ENCODE assay signal across 9 cellular contexts in the genomic region with DNA sequence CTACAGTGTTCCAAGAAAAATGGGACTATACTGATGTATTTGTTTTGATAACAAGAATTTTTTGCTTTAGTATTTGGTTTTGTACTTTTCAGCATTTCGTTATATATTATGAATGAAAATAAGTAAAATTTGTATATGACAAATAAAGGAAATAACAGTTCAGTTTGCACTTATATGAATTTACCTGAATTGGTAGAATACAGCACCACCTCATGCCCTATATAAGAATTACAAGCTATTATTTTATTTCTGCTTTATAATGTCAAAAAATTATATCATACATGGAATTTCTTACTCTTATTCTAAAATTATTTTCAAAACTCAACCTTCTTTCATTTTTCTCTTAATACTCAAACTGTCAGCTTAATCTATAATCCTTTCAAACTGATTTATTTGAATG. TPM values are rescaled to one million over a fixed set of nuclear protein-coding genes. Genes with fewer than 3 reads are reported as not detected.
DNase-seq lines count a peak whose midpoint lies in the region; ATAC-seq and TF ChIP-seq lines count a peak whose summit lies in the region.
"Had no signal": no experiment of that assay in that cellular context is flagged by ENCODE, and none has a peak within 500 bp of the region (broad histone marks: within the 10 kb centered on the region; RNA-seq: fewer than 3 reads in every experiment).

No MANE protein-coding gene starts in this region.

- no peaks in the 10 kb centered on the region for H3K36me3 Mint-ChIP-seq in natural killer cell
- H3K36me3 Mint-ChIP-seq in natural killer cell treated with Interleukin-12 subunit alpha and Interleukin-12 subunit beta and Interleukin-15 and Interleukin-18, amount 100 ng/mL, for 72 hours, result no peaks in the 10 kb centered on the region

- TF ChIP-seq CTCF in natural killer cell (IDR thresholded peaks at IDR 0.05), result peak; percentile 69
- TF ChIP-seq CTCF in fibroblast of the aortic adventitia (IDR thresholded peaks at IDR 0.05; ENCODE audit: insufficient read depth, low read length), result peak; percentile 42

- H3K27me3 Mint-ChIP-seq in natural killer cell (ENCODE audit: low read depth in 2 of 2), result no peaks in the 10 kb centered on the region
- H3K27me3 Mint-ChIP-seq in natural killer cell treated with Interleukin-12 subunit alpha and Interleukin-12 subunit beta and Interleukin-15 and Interleukin-18, amount 100 ng/mL, for 72 hours, result no peaks in the 10 kb centered on the region

- DNase-seq in natural killer cell (no peak), RKO (ENCODE audit: low spot score) (peak; percentile 41), fibroblast of the aortic adventitia (ENCODE audit: low read depth) (peak; percentile 41), A172 (ENCODE audit: low spot score) (no peak), DMS153 (lab: John Stamatoyannopoulos, UW) (no peak), NCI-H2196 treated with DMSO at 0.1 percent for 48 hours (lab: John Stamatoyannopoulos, UW; ENCODE audit: unreplicated experiment) (no peak)
- DNase-seq in natural killer cell treated with Interleukin-12 subunit alpha and Interleukin-12 subunit beta and Interleukin-15 and Interleukin-18, amount 100 ng/mL, for 72 hours (ENCODE audit: low spot score), result no peak
- DNase-seq: NCI-H1930 had no signal

- no peaks in the 10 kb centered on the region for H3K9me3 Mint-ChIP-seq in natural killer cell
- H3K9me3 Mint-ChIP-seq in natural killer cell treated with Interleukin-12 subunit alpha and Interleukin-12 subunit beta and Interleukin-15 and Interleukin-18, amount 100 ng/mL, for 72 hours, result no peaks in the 10 kb centered on the region

- intact Hi-C loops in natural killer cell (cut with micrococcal nuclease), result loop anchor here (5.0 kb wide), 1 partner anchor 696 kb away; no protein-coding TSS in a partner anchor

- no peak for ATAC-seq in natural killer cell
- ATAC-seq in natural killer cell treated with Interleukin-12 subunit alpha and Interleukin-12 subunit beta and Interleukin-15 and Interleukin-18, amount 100 ng/mL, for 72 hours, result no peak
- ATAC-seq in GM19452 (IDR thresholded peaks at IDR 0.05; ENCODE audit: unreplicated experiment), result no peak

- no peak overlapping the region for H3K4me3 ChIP-seq in fibroblast of the aortic adventitia (ENCODE audit: low read depth, low read length)

- H3K4me3 Mint-ChIP-seq in natural killer cell, result no peak overlapping the region
- no peak overlapping the region for H3K4me3 Mint-ChIP-seq in natural killer cell treated with Interleukin-12 subunit alpha and Interleukin-12 subunit beta and Interleukin-15 and Interleukin-18, amount 100 ng/mL, for 72 hours

- no peaks in the 10 kb centered on the region for H3K4me1 Mint-ChIP-seq in natural killer cell
- H3K4me1 Mint-ChIP-seq in natural killer cell treated with Interleukin-12 subunit alpha and Interleukin-12 subunit beta and Interleukin-15 and Interleukin-18, amount 100 ng/mL, for 72 hours (ENCODE audit: low read depth in 2 of 2), result no peaks in the 10 kb centered on the region

- H3K27ac Mint-ChIP-seq in natural killer cell, result no peak overlapping the region
- no peak overlapping the region for H3K27ac Mint-ChIP-seq in natural killer cell treated with Interleukin-12 subunit alpha and Interleukin-12 subunit beta and Interleukin-15 and Interleukin-18, amount 100 ng/mL, for 72 hours

RNA-seq across cellular contexts. Expression of gene EFCAB7, which starts 14.6 kb away (rescaled TPM):
- total RNA-seq in natural killer cell (1 to 10 TPM; 5.4 to 7.5 (median 6.0) TPM), fibroblast of the aortic adventitia (ENCODE audit: low replicate concordance) (12.1 and 15.7 TPM in 2 replicates)
- total RNA-seq in natural killer cell treated with Interleukin-12 subunit alpha and Interleukin-12 subunit beta and Interleukin-15 and Interleukin-18, amount 100 ng/mL, for 72 hours, result 1 to 10 TPM; 3.7 to 7.1 TPM
- total RNA-seq in A172 (2014; rRNA removed; shearing (Covaris generic)), result 10.0 and 10.1 TPM in 2 replicates

RNA-seq across cellular contexts. Expression of gene ITGB3BP, which starts 14.9 kb away (rescaled TPM):
- total RNA-seq in natural killer cell (10 to 100 TPM; 20.7 to 29.8 (median 21.3) TPM), fibroblast of the aortic adventitia (ENCODE audit: low replicate concordance) (16.0 and 48.0 TPM in 2 replicates)
- total RNA-seq in natural killer cell treated with Interleukin-12 subunit alpha and Interleukin-12 subunit beta and Interleukin-15 and Interleukin-18, amount 100 ng/mL, for 72 hours, result 10 to 100 TPM; 35.0 to 48.3 TPM
- total RNA-seq in A172 (2014; rRNA removed; shearing (Covaris generic)), result 43.9 and 55.1 TPM in 2 replicates

RNA-seq across cellular contexts. Expression of gene PGM1, which starts 55.3 kb away (rescaled TPM):
- total RNA-seq in natural killer cell (10 to 100 TPM; 23.5 to 31.4 (median 23.7) TPM), fibroblast of the aortic adventitia (ENCODE audit: low replicate concordance) (52.4 and 83.5 TPM in 2 replicates)
- 10 to 100 TPM; 43.7 to 54.6 TPM for total RNA-seq in natural killer cell treated with Interleukin-12 subunit alpha and Interleukin-12 subunit beta and Interleukin-15 and Interleukin-18, amount 100 ng/mL, for 72 hours
- 46.5 and 50.5 TPM in 2 replicates for total RNA-seq in A172 (2014; rRNA removed; shearing (Covaris generic))

Comparison
In these comparisons a context has a peak if more than half of its experiments do, and no peak if none do; other contexts are left out.
1. DNase-seq: peak in RKO (single experiment) and fibroblast of the aortic adventitia (single experiment); none in natural killer cell (single experiment), natural killer cell treated with Interleukin-12 subunit alpha and Interleukin-12 subunit beta and Interleukin-15 and Interleukin-18, amount 100 ng/mL, for 72 hours (single experiment), A172 (single experiment), DMS153 (single experiment) and NCI-H2196 treated with DMSO at 0.1 percent for 48 hours (single experiment).